ENCODE assay signal across 12 cellular contexts in the genomic region with DNA sequence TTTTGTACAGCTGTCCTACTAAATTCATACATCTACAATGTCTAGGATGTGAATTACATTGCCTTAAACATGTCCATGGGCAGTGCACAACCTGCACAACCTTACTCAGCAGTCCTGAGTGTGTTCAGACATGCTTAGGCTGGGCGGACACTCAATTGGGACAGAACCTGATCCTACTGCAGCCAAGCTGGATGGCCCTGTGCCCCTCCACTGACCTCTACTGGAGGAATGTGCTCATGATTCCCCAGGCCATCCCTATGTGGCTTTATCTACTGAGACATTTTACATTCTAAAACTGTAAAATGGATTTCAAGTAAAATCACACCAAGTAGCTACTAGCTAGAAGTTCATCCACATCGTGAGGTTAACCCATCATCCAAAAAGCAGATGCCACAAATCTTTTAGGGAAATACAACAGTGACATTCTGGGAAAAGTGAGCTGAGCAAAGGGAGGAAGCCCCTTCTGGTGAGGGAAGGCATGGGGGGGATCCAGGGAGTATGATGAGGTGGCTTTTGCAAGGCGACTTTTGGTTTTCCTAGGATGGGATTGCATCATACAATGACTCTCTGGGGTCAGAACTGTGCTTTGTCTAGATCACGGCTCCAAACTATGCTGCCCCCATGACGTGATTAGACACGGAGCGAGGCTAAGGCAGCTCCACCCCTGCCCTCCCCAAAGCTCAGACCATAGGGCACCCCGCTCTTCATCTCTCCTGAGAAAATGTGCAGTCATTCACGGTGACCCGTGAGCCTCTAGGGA.
A peak's percentile ranks its signal among the peaks of the same experiment; 100 is the strongest.
DNase-seq lines count a peak whose midpoint lies in the region; ATAC-seq, FAIRE-seq and TF ChIP-seq lines count a peak whose summit lies in the region.
"Had no signal": no experiment of that assay in that cellular context is flagged by ENCODE, and none has a peak within 500 bp of the region (broad histone marks: within the 10 kb centered on the region; RNA-seq: fewer than 3 reads in every experiment).

No MANE protein-coding gene starts in this region.

- no peak overlapping the region for H2AFZ ChIP-seq in K562 (ENCODE audit: low read depth, low read length)

- no peak overlapping the region for H3K9ac ChIP-seq in K562 (ENCODE audit: insufficient read depth in 1 of 2, low read depth in 2 of 2, low read length in 2 of 2)

- no peak overlapping the region for H3K27ac Mint-ChIP-seq in effector memory CD8-positive, alpha-beta T cell
- H3K27ac Mint-ChIP-seq: activated naive CD8-positive, alpha-beta T cell treated with anti-CD3 and anti-CD28 coated beads for 36 hours; T-helper 17 cell had no signal

- H3K4me3 Mint-ChIP-seq in effector memory CD8-positive, alpha-beta T cell: no peak overlapping the region
- H3K4me3 Mint-ChIP-seq: activated naive CD8-positive, alpha-beta T cell treated with anti-CD3 and anti-CD28 coated beads for 36 hours; T-helper 17 cell had no signal

- H3K9me3 Mint-ChIP-seq in effector memory CD8-positive, alpha-beta T cell: peaks cover 0 to 4% of the 10 kb centered on the region in 2 donors

- H3K4me1 ChIP-seq in K562 (replicated peaks in 1 of 2; ENCODE audit: control insufficient read depth in 2 of 2, insufficient read depth in 2 of 2, low read length in 2 of 2) (no peaks in the 10 kb centered on the region), right lobe of liver (no peaks in the 10 kb centered on the region)

- CTCF ChIA-PET in K562 (lab: Yijun Ruan, JAX; ENCODE audit: low intra/inter-chr PET ratio): interaction anchor here (0.6 kb wide), 1 partner anchor 1893 kb away, joined by 3 read pairs; no protein-coding TSS in a partner anchor

- POLR2A ChIA-PET in K562 (lab: Yijun Ruan, JAX): interaction anchor here (0.5 to 0.6 kb wide), 3 partner anchors 13 to 176 kb away, joined by 3 read pairs; no protein-coding TSS in a partner anchor

- ATAC-seq in K562 (peak; percentile 94), right lobe of liver (peak; percentile 66 to 77 (median 71)), GM21576 (IDR thresholded peaks at IDR 0.05; ENCODE audit: unreplicated experiment) (no peak)
- ATAC-seq in effector memory CD8-positive, alpha-beta T cell (replicated peaks): no peak
- ATAC-seq: T-helper 17 cell had no signal

- intact Hi-C loops in K562 (cut with micrococcal nuclease) (loop anchor here (2.0 to 5.0 kb wide), 4 partner anchors 58 to 582 kb away; no protein-coding TSS in a partner anchor), right lobe of liver (cut with DNase I) (no loop called here)

- no peaks in the 10 kb centered on the region for H3K79me2 ChIP-seq in K562 (ENCODE audit: control insufficient read depth, insufficient read depth, low read length)

- H3K27me3 ChIP-seq in K562 (ENCODE audit: control insufficient read depth in 2 of 2, insufficient read depth in 2 of 2, low read length in 2 of 2) (no peaks in the 10 kb centered on the region), right lobe of liver (no peaks in the 10 kb centered on the region)

- H3K36me3 ChIP-seq in K562 (ENCODE audit: control insufficient read depth, insufficient read depth, low read length) (no peaks in the 10 kb centered on the region), right lobe of liver (no peaks in the 10 kb centered on the region)

- H3K27ac ChIP-seq in K562 (ENCODE audit: extremely low read depth, low read depth, low read length) (no peak overlapping the region), right lobe of liver (no peak overlapping the region)

- H3K9me3 ChIP-seq in K562 (replicated peaks; ENCODE audit: control insufficient read depth, insufficient read depth, low read depth, low read length) (no peaks in the 10 kb centered on the region), right lobe of liver (no peaks in the 10 kb centered on the region)

- no peak for TF ChIP-seq POLR2A in K562 (conservative IDR thresholded peaks at IDR 0.05)
- no peak for TF ChIP-seq POLR2A in right lobe of liver (IDR thresholded peaks at IDR 0.05)

- in situ Hi-C loops in K562 (cut with MboI): no loop called here

- TF ChIP-seq CTCF in K562 (IDR thresholded peaks at IDR 0.05 in 2 of 3, conservative IDR thresholded peaks at IDR 0.05 in 1 of 3; ENCODE audit: insufficient read depth in 2 of 3, low read depth in 1 of 3, low read length in 3 of 3): peak; percentile 51 to 74 (median 70)
- peak; percentile 16 to 54 (median 43) for TF ChIP-seq CTCF in right lobe of liver (IDR thresholded peaks at IDR 0.05)

- H3K9me1 ChIP-seq in K562 (ENCODE audit: control insufficient read depth, insufficient read depth, low read length): no peaks in the 10 kb centered on the region

- no peaks in the 10 kb centered on the region for H3K4me1 Mint-ChIP-seq in effector memory CD8-positive, alpha-beta T cell (ENCODE audit: low read depth in 2 of 2)
- H3K4me1 Mint-ChIP-seq: activated naive CD8-positive, alpha-beta T cell treated with anti-CD3 and anti-CD28 coated beads for 36 hours; T-helper 17 cell had no signal

- H3K27me3 Mint-ChIP-seq in effector memory CD8-positive, alpha-beta T cell: no peaks in the 10 kb centered on the region
- H3K27me3 Mint-ChIP-seq: activated naive CD8-positive, alpha-beta T cell treated with anti-CD3 and anti-CD28 coated beads for 36 hours had no signal

- peak; percentile 89 for FAIRE-seq in K562 (lab: Jason Lieb, UNC)
- FAIRE-seq: frontal cortex had no signal

- TF ChIP-seq RAD21 in K562 (CRISPR knock-in tag; conservative IDR thresholded peaks at IDR 0.05 in 1 of 2, IDR thresholded peaks at IDR 0.05 in 1 of 2): peak; percentile 44 to 61

- 1% methylated on average over 9 of the region's 10 CpGs for WGBS in K562 (ENCODE audit: insufficient coverage, low coverage, missing lambda C conversion rate)
- 34% methylated on average over 9 of the region's 10 CpGs for WGBS in right lobe of liver (ENCODE audit: insufficient coverage, low coverage, low lambda C conversion rate, missing lambda C conversion rate)

- no peaks in the 10 kb centered on the region for H4K20me1 ChIP-seq in K562 (replicated peaks; ENCODE audit: control insufficient read depth, insufficient read depth, low read length)

- TF ChIP-seq EP300 in K562 (IDR thresholded peaks at IDR 0.05; ENCODE audit: low read length): no peak

- no TSS peak for BruUV-seq in K562 (replicated peaks; lab: Mats Ljungman, UMichigan)

- H3K4me3 ChIP-seq in K562: no peak overlapping the region
- no peak overlapping the region for H3K4me3 ChIP-seq in right lobe of liver

- H3K4me2 ChIP-seq in K562 (ENCODE audit: insufficient read depth, low read length): peak overlapping the region; percentile 24; the same call in 1 of the 2 replicates

- DNase-seq in EH (ENCODE audit: low read depth) (peak; percentile 33), HT1080 (ENCODE audit: low read depth) (peak; percentile 53), K562 (ENCODE audit: extremely low read depth in 1 of 4, low spot score in 3 of 4) (peak; percentile 39 to 53 (median 49)), right lobe of liver (no peak), cerebellar nuclear complex (lab: John Stamatoyannopoulos, UW) (no peak), Kasumi-1 (lab: John Stamatoyannopoulos, UW) (no peak)
- no peak for DNase-seq in effector memory CD8-positive, alpha-beta T cell
- DNase-seq: activated naive CD8-positive, alpha-beta T cell treated with anti-CD3 and anti-CD28 coated beads for 36 hours; NCI-H1436; T-helper 17 cell had no signal

- no peaks in the 10 kb centered on the region for H3K36me3 Mint-ChIP-seq in effector memory CD8-positive, alpha-beta T cell (ENCODE audit: insufficient read depth)
- H3K36me3 Mint-ChIP-seq: activated naive CD8-positive, alpha-beta T cell treated with anti-CD3 and anti-CD28 coated beads for 36 hours had no signal

TF ChIP-seq in K562, 482 proteins besides CTCF, POLR2A, EP300 and RAD21 (continues in another document):
- TF ChIP-seq HDGF (IDR thresholded peaks at IDR 0.05) (no peak), CEBPB (tag; IDR thresholded peaks at IDR 0.05) (peak; percentile 20; the same call in 1 of the 2 replicates), HDAC8 (tag; IDR thresholded peaks at IDR 0.05) (no peak), SMC3 (conservative IDR thresholded peaks at IDR 0.05; ENCODE audit: insufficient read depth, low read depth, low read length) (peak; percentile 23; the same call in 1 of the 2 replicates), CEBPG (CRISPR knock-in tag; IDR thresholded peaks at IDR 0.05) (no peak), CEBPG (tag; conservative IDR thresholded peaks at IDR 0.05 in 1 of 2, IDR thresholded peaks at IDR 0.05 in 1 of 2) (peak; percentile 22 to 56; a peak in 2 of 4 replicates), ATF7 (IDR thresholded peaks at IDR 0.05) (peak; percentile 20; the same call in 1 of the 2 replicates), ETV6 (IDR thresholded peaks at IDR 0.05; ENCODE audit: borderline replicate concordance in 1 of 2, low read depth in 2 of 2, low read length in 1 of 2) (no peak), ETV6 (CRISPR knock-in tag; IDR thresholded peaks at IDR 0.05; ENCODE audit: borderline replicate concordance) (no peak), CBFA2T2 (conservative IDR thresholded peaks at IDR 0.05) (no peak)
- TF ChIP-seq, protein P1, sequence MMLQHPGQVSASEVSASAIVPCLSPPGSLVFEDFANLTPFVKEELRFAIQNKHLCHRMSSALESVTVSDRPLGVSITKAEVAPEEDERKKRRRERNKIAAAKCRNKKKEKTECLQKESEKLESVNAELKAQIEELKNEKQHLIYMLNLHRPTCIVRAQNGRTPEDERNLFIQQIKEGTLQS (IDR thresholded peaks at IDR 0.05): peak; percentile 68; the same call in 1 of the 2 replicates
- TF ChIP-seq, protein P1 (CRISPR knock-in tag; conservative IDR thresholded peaks at IDR 0.05): no peak
- TF ChIP-seq, protein P2, sequence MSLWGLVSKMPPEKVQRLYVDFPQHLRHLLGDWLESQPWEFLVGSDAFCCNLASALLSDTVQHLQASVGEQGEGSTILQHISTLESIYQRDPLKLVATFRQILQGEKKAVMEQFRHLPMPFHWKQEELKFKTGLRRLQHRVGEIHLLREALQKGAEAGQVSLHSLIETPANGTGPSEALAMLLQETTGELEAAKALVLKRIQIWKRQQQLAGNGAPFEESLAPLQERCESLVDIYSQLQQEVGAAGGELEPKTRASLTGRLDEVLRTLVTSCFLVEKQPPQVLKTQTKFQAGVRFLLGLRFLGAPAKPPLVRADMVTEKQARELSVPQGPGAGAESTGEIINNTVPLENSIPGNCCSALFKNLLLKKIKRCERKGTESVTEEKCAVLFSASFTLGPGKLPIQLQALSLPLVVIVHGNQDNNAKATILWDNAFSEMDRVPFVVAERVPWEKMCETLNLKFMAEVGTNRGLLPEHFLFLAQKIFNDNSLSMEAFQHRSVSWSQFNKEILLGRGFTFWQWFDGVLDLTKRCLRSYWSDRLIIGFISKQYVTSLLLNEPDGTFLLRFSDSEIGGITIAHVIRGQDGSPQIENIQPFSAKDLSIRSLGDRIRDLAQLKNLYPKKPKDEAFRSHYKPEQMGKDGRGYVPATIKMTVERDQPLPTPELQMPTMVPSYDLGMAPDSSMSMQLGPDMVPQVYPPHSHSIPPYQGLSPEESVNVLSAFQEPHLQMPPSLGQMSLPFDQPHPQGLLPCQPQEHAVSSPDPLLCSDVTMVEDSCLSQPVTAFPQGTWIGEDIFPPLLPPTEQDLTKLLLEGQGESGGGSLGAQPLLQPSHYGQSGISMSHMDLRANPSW (CRISPR knock-in tag; IDR thresholded peaks at IDR 0.05): no peak

Comparison
In these comparisons a context has a peak if more than half of its experiments do, and no peak if none do; other contexts are left out.
1. DNase-seq: peak in EH (single experiment), HT1080 (single experiment) and K562 (4 of 4); none in right lobe of liver (0 of 3), effector memory CD8-positive, alpha-beta T cell (0 of 3), cerebellar nuclear complex (0 of 2) and Kasumi-1 (0 of 2).
2. ATAC-seq: peak in K562 (single experiment) and right lobe of liver (4 of 4); none in GM21576 (single experiment) and effector memory CD8-positive, alpha-beta T cell (single experiment).